38 cellular contexts compared by ENCODE assay signal in genomic region chr13:94462670-94463069, GRCh38. TPM values are rescaled to one million over a fixed set of nuclear protein-coding genes. Genes with fewer than 3 reads are reported as not detected.
"Had no signal": no experiment of that assay in that cellular context is flagged by ENCODE, and none has a peak within 500 bp of the region (broad histone marks: within the 10 kb centered on the region; RNA-seq: fewer than 3 reads in every experiment).

No MANE protein-coding gene starts in this region.

- H3K9me3 Mint-ChIP-seq: activated CD4-positive, alpha-beta memory T cell treated with anti-CD3 and anti-CD28 coated beads, Interleukin-2, amount 10 ng/mL, durations not matched to agents 7 days and 5 days; activated CD4-positive, alpha-beta T cell treated with anti-CD3 and anti-CD28 coated beads, Interleukin-2, amount 10 ng/mL, durations not matched to agents 7 days and 5 days; activated naive CD4-positive, alpha-beta T cell treated with anti-CD3 and anti-CD28 coated beads, Interleukin-2, amount 10 ng/mL, durations not matched to agents 7 days and 5 days; activated naive CD4-positive, alpha-beta T cell treated with anti-CD3 and anti-CD28 coated beads, Interleukin-2, amount 50 U/mL, for 24 hours; activated naive CD8-positive, alpha-beta T cell treated with anti-CD3 and anti-CD28 coated beads, Interleukin-2, amount 10 ng/mL, durations not matched to agents 7 days and 5 days; activated naive CD8-positive, alpha-beta T cell treated with anti-CD3 and anti-CD28 coated beads, Interleukin-2, amount 50 U/mL, for 24 hours; activated T-cell treated with anti-CD3 and anti-CD28 coated beads, Interleukin-2, amount 50 U/mL, for 24 hours; activated T-helper 2 cell treated with anti-CD3 and anti-CD28 coated beads, Interferon-gamma antibody, Interleukin-2, Interleukin-4, amounts not matched to agents 10 μg/mL and 5 μg/mL and 100 μg/mL, durations not matched to agents 14 hours and 24 hours and 36 hours; T-helper 1 cell treated with Interleukin-12 subunit alpha and Interleukin-12 subunit beta and Interleukin-4 antibody, amounts not matched to agents 30 μg/mL and 1 μg/mL, for 36 hours; T-helper 2 cell treated with Interferon-gamma antibody and Interleukin-4, amounts not matched to agents 5 μg/mL and 100 μg/mL, for 36 hours; WTC11 had no signal

- H3K4me3 Mint-ChIP-seq: activated CD4-positive, alpha-beta memory T cell treated with anti-CD3 and anti-CD28 coated beads, Interleukin-2, amount 10 ng/mL, durations not matched to agents 7 days and 5 days; activated CD4-positive, alpha-beta T cell treated with anti-CD3 and anti-CD28 coated beads for 36 hours; activated CD4-positive, alpha-beta T cell treated with anti-CD3 and anti-CD28 coated beads, Interleukin-2, amount 10 ng/mL, durations not matched to agents 7 days and 5 days; activated CD8-positive, alpha-beta memory T cell treated with anti-CD3 and anti-CD28 coated beads, Interleukin-2, amount 10 ng/mL, durations not matched to agents 7 days and 5 days; activated CD8-positive, alpha-beta T cell treated with anti-CD3 and anti-CD28 coated beads, Interleukin-2, amount 10 ng/mL, durations not matched to agents 7 days and 5 days; activated naive CD4-positive, alpha-beta T cell treated with anti-CD3 and anti-CD28 coated beads, Interleukin-2, amount 10 ng/mL, durations not matched to agents 7 days and 5 days; activated naive CD4-positive, alpha-beta T cell treated with anti-CD3 and anti-CD28 coated beads, Interleukin-2, amount 50 U/mL, for 24 hours; activated naive CD8-positive, alpha-beta T cell; activated naive CD8-positive, alpha-beta T cell treated with anti-CD3 and anti-CD28 coated beads, Interleukin-2, amount 10 ng/mL, durations not matched to agents 7 days and 5 days; activated naive CD8-positive, alpha-beta T cell treated with anti-CD3 and anti-CD28 coated beads, Interleukin-2, amount 50 U/mL, for 24 hours; activated T-cell treated with anti-CD3 and anti-CD28 coated beads, Interleukin-2, amount 50 U/mL, for 24 hours; T-helper 1 cell treated with Interleukin-12 subunit alpha and Interleukin-12 subunit beta and Interleukin-4 antibody, amounts not matched to agents 30 μg/mL and 1 μg/mL, for 36 hours; T-helper 2 cell treated with Interferon-gamma antibody and Interleukin-4, amounts not matched to agents 5 μg/mL and 100 μg/mL, for 36 hours; WTC11 had no signal

- H3K4me1 Mint-ChIP-seq: activated CD4-positive, alpha-beta memory T cell treated with anti-CD3 and anti-CD28 coated beads, Interleukin-2, amount 10 ng/mL, durations not matched to agents 7 days and 5 days; activated CD4-positive, alpha-beta T cell treated with anti-CD3 and anti-CD28 coated beads, Interleukin-2, amount 10 ng/mL, durations not matched to agents 7 days and 5 days; activated CD8-positive, alpha-beta memory T cell treated with anti-CD3 and anti-CD28 coated beads, Interleukin-2, amount 10 ng/mL, durations not matched to agents 7 days and 5 days; activated naive CD4-positive, alpha-beta T cell treated with anti-CD3 and anti-CD28 coated beads, Interleukin-2, amount 10 ng/mL, durations not matched to agents 7 days and 5 days; activated naive CD4-positive, alpha-beta T cell treated with anti-CD3 and anti-CD28 coated beads, Interleukin-2, amount 50 U/mL, for 24 hours; activated naive CD8-positive, alpha-beta T cell treated with anti-CD3 and anti-CD28 coated beads, Interleukin-2, amount 10 ng/mL, durations not matched to agents 7 days and 5 days; WTC11 had no signal

- H3K27me3 Mint-ChIP-seq: activated CD4-positive, alpha-beta T cell treated with anti-CD3 and anti-CD28 coated beads for 36 hours; activated CD4-positive, alpha-beta T cell treated with anti-CD3 and anti-CD28 coated beads, Interleukin-2, amount 10 ng/mL, durations not matched to agents 7 days and 5 days; activated CD8-positive, alpha-beta memory T cell treated with anti-CD3 and anti-CD28 coated beads, Interleukin-2, amount 10 ng/mL, durations not matched to agents 7 days and 5 days; activated naive CD4-positive, alpha-beta T cell treated with anti-CD3 and anti-CD28 coated beads, Interleukin-2, amount 10 ng/mL, durations not matched to agents 7 days and 5 days; activated naive CD4-positive, alpha-beta T cell treated with anti-CD3 and anti-CD28 coated beads, Interleukin-2, amount 50 U/mL, for 24 hours; activated naive CD8-positive, alpha-beta T cell; activated naive CD8-positive, alpha-beta T cell treated with anti-CD3 and anti-CD28 coated beads, Interleukin-2, amount 50 U/mL, for 24 hours had no signal

- FAIRE-seq: TTC549 had no signal

- H3K36me3 Mint-ChIP-seq: activated CD8-positive, alpha-beta memory T cell treated with anti-CD3 and anti-CD28 coated beads, Interleukin-2, amount 10 ng/mL, durations not matched to agents 7 days and 5 days; activated naive CD4-positive, alpha-beta T cell treated with anti-CD3 and anti-CD28 coated beads, Interleukin-2, amount 10 ng/mL, durations not matched to agents 7 days and 5 days; activated naive CD4-positive, alpha-beta T cell treated with anti-CD3 and anti-CD28 coated beads, Interleukin-2, amount 50 U/mL, for 24 hours; activated naive CD8-positive, alpha-beta T cell; activated naive CD8-positive, alpha-beta T cell treated with anti-CD3 and anti-CD28 coated beads, Interleukin-2, amount 10 ng/mL, durations not matched to agents 7 days and 5 days; WTC11 had no signal

- H3K4me3 ChIP-seq: ascending aorta, body of pancreas, breast epithelium had no signal

- H3K36me3 ChIP-seq: ascending aorta, brain microvascular endothelial cell, breast epithelium had no signal

- H3K27me3 ChIP-seq: ascending aorta, body of pancreas, brain microvascular endothelial cell, breast epithelium had no signal

- ATAC-seq: activated CD4-positive, alpha-beta T cell treated with anti-CD3 and anti-CD28 coated beads for 36 hours; activated CD4-positive, CD25-positive, alpha-beta regulatory T cell treated with anti-CD3 and anti-CD28 coated beads, Interleukin-2, amount 50 U/mL, for 24 hours; activated CD8-positive, alpha-beta memory T cell treated with anti-CD3 and anti-CD28 coated beads, Interleukin-2, amount 10 ng/mL, durations not matched to agents 7 days and 5 days; activated CD8-positive, alpha-beta T cell treated with anti-CD3 and anti-CD28 coated beads, Interleukin-2, amount 10 ng/mL, durations not matched to agents 7 days and 5 days; activated naive CD8-positive, alpha-beta T cell treated with anti-CD3 and anti-CD28 coated beads, Interleukin-2, amount 50 U/mL, for 24 hours; body of pancreas; WTC11 had no signal

- DNase-seq: activated CD4-positive, alpha-beta memory T cell treated with anti-CD3 and anti-CD28 coated beads, Interleukin-2, amount 10 ng/mL, durations not matched to agents 7 days and 5 days; activated CD4-positive, alpha-beta T cell treated with anti-CD3 and anti-CD28 coated beads for 1 hour; activated CD4-positive, alpha-beta T cell treated with anti-CD3 and anti-CD28 coated beads for 36 hours; activated CD4-positive, alpha-beta T cell treated with anti-CD3 and anti-CD28 coated beads for 48 hours; activated CD4-positive, alpha-beta T cell treated with anti-CD3 and anti-CD28 coated beads, Interleukin-2, amount 10 ng/mL, durations not matched to agents 7 days and 5 days; activated CD4-positive, alpha-beta T cell treated with anti-CD3 and anti-CD28 coated beads, Interleukin-2, amount 50 U/mL, for 48 hours; activated CD4-positive, CD25-positive, alpha-beta regulatory T cell; activated CD8-positive, alpha-beta memory T cell treated with anti-CD3 and anti-CD28 coated beads for 24 hours; activated CD8-positive, alpha-beta memory T cell treated with anti-CD3 and anti-CD28 coated beads, Interleukin-2, amount 10 ng/mL, durations not matched to agents 7 days and 5 days; activated CD8-positive, alpha-beta memory T cell treated with anti-CD3 and anti-CD28 coated beads, Interleukin-2, amount 50 U/mL, for 48 hours; activated CD8-positive, alpha-beta T cell treated with anti-CD3 and anti-CD28 coated beads, Interleukin-2, amount 10 ng/mL, durations not matched to agents 7 days and 5 days; activated effector memory CD4-positive, alpha-beta T cell treated with Interleukin-2 at 50 U/mL for 16 hours; activated gamma-delta T cell; activated naive CD4-positive, alpha-beta T cell treated with anti-CD3 and anti-CD28 coated beads, Interleukin-2, amount 10 ng/mL, durations not matched to agents 7 days and 5 days; activated naive CD4-positive, alpha-beta T cell treated with Interleukin-2 at 50 U/mL for 16 hours; activated naive CD8-positive, alpha-beta T cell treated with anti-CD3 and anti-CD28 coated beads, Interleukin-2, amount 10 ng/mL, durations not matched to agents 7 days and 5 days; activated naive CD8-positive, alpha-beta T cell treated with anti-CD3 and anti-CD28 coated beads, Interleukin-2, amount 50 U/mL, for 24 hours; activated T-cell treated with anti-CD3 and anti-CD28 coated beads, Interleukin-2, amount 50 U/mL, for 24 hours; activated T-cell treated with anti-CD3 and anti-CD28 coated beads, Interleukin-2, amount 50 U/mL, for 48 hours; amygdala; anterior cingulate cortex; body of pancreas; brain microvascular endothelial cell; central memory CD4-positive, alpha-beta T cell; T-helper 1 cell; T-helper 2 cell; T-helper 9 cell; WERI-Rb-1 had no signal

- H3K27ac Mint-ChIP-seq: activated CD4-positive, alpha-beta memory T cell treated with anti-CD3 and anti-CD28 coated beads, Interleukin-2, amount 10 ng/mL, durations not matched to agents 7 days and 5 days; activated CD4-positive, alpha-beta T cell treated with anti-CD3 and anti-CD28 coated beads for 36 hours; activated CD4-positive, alpha-beta T cell treated with anti-CD3 and anti-CD28 coated beads, Interleukin-2, amount 10 ng/mL, durations not matched to agents 7 days and 5 days; activated CD8-positive, alpha-beta memory T cell treated with anti-CD3 and anti-CD28 coated beads, Interleukin-2, amount 10 ng/mL, durations not matched to agents 7 days and 5 days; activated CD8-positive, alpha-beta T cell treated with anti-CD3 and anti-CD28 coated beads, Interleukin-2, amount 10 ng/mL, durations not matched to agents 7 days and 5 days; activated naive CD4-positive, alpha-beta T cell treated with anti-CD3 and anti-CD28 coated beads, Interleukin-2, amount 10 ng/mL, durations not matched to agents 7 days and 5 days; activated naive CD4-positive, alpha-beta T cell treated with anti-CD3 and anti-CD28 coated beads, Interleukin-2, amount 50 U/mL, for 24 hours; activated naive CD8-positive, alpha-beta T cell; activated naive CD8-positive, alpha-beta T cell treated with anti-CD3 and anti-CD28 coated beads, Interleukin-2, amount 10 ng/mL, durations not matched to agents 7 days and 5 days; activated naive CD8-positive, alpha-beta T cell treated with anti-CD3 and anti-CD28 coated beads, Interleukin-2, amount 50 U/mL, for 24 hours; activated T-cell treated with anti-CD3 and anti-CD28 coated beads, Interleukin-2, amount 50 U/mL, for 24 hours; activated T-helper 2 cell treated with anti-CD3 and anti-CD28 coated beads, Interferon-gamma antibody, Interleukin-2, Interleukin-4, amounts not matched to agents 10 μg/mL and 5 μg/mL and 100 μg/mL, durations not matched to agents 14 hours and 24 hours and 36 hours; T-helper 1 cell treated with Interleukin-12 subunit alpha and Interleukin-12 subunit beta and Interleukin-4 antibody, amounts not matched to agents 30 μg/mL and 1 μg/mL, for 36 hours; T-helper 2 cell treated with Interferon-gamma antibody and Interleukin-4, amounts not matched to agents 5 μg/mL and 100 μg/mL, for 36 hours; WTC11 had no signal

- H3K27ac ChIP-seq: ascending aorta, body of pancreas, brain microvascular endothelial cell, breast epithelium, WERI-Rb-1 had no signal

- H3K9me3 ChIP-seq: ascending aorta, body of pancreas, breast epithelium had no signal

- H3K4me1 ChIP-seq: ascending aorta, body of pancreas, breast epithelium had no signal

RNA-seq across cellular contexts. Expression of gene DCT, which starts 16.8 kb away (rescaled TPM):
- total RNA-seq: activated T-helper 2 cell treated with anti-CD3 and anti-CD28 coated beads, Interferon-gamma antibody, Interleukin-2, Interleukin-4, amounts not matched to agents 10 μg/mL and 5 μg/mL and 100 μg/mL, durations not matched to agents 14 hours and 24 hours and 36 hours; ascending aorta; WTC11 had no signal
